37 cellular contexts compared by ENCODE assay signal in the genomic region with DNA sequence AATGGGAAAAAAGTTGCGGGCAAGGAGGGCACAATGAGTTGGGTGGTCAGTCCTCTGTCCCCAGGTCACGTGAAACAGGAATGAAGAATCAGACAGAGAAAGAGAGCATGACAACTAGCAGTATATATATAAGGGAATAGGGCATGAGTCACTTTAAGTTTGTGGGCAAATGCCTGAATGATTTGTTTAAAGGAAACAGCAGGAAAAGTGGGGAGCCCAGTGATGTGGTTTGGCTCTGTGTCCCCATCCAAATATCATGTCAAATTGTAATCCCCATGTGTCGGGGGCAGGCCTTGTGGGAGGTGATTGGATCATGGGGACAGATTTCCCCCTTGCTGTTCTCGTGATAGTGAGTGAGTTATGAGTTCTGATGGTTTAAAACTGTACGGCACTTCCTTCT.
A peak's percentile ranks its signal among the peaks of the same experiment; 100 is the strongest.
DNase-seq lines count a peak whose midpoint lies in the region; ATAC-seq, FAIRE-seq and TF ChIP-seq lines count a peak whose summit lies in the region.
"Had no signal": no experiment of that assay in that cellular context is flagged by ENCODE, and none has a peak within 500 bp of the region (broad histone marks: within the 10 kb centered on the region; RNA-seq: fewer than 3 reads in every experiment).

No MANE protein-coding gene starts in this region.

- H3K4me1 ChIP-seq in adrenal gland (replicated peaks in 1 of 2) (no peaks in the 10 kb centered on the region), gastroesophageal sphincter (no peaks in the 10 kb centered on the region)
- H3K4me1 ChIP-seq: heart left ventricle, right atrium auricular region, spleen, stomach had no signal

- no peak overlapping the region for H3K4me3 ChIP-seq in adrenal gland
- H3K4me3 ChIP-seq in gastroesophageal sphincter = no peak overlapping the region
- H3K4me3 ChIP-seq: cardiac muscle cell, coronary artery, GM12878, heart left ventricle, K562, PC-9, right atrium auricular region, spleen, stomach had no signal

- H3K27ac Mint-ChIP-seq in HFFc6 = peak overlapping the region; percentile 12; the same call in 1 of the 2 replicates
- H3K27ac Mint-ChIP-seq in chondrocyte (ENCODE audit: unreplicated experiment) = peak overlapping the region; percentile 62
- H3K27ac Mint-ChIP-seq: activated CD4-positive, alpha-beta memory T cell treated with anti-CD3 and anti-CD28 coated beads, Interleukin-2, amount 10 ng/mL, durations not matched to agents 7 days and 5 days; activated naive CD4-positive, alpha-beta T cell treated with anti-CD3 and anti-CD28 coated beads for 36 hours; CD4-positive, CD25-positive, alpha-beta regulatory T cell; mesothelial cell of epicardium had no signal

- TF ChIP-seq EP300 in gastroesophageal sphincter (IDR thresholded peaks at IDR 0.05) = no peak

- H3K36me3 Mint-ChIP-seq in HFFc6 (ENCODE audit: low read depth) (peaks cover 19% of the 10 kb centered on the region), chondrocyte (ENCODE audit: low read depth) (peaks cover 6% of the 10 kb centered on the region)
- H3K36me3 Mint-ChIP-seq: CD4-positive, CD25-positive, alpha-beta regulatory T cell; mesothelial cell of epicardium had no signal

- DNase-seq in A172 (ENCODE audit: low spot score) (peak; percentile 82), HFFc6 (peak; percentile 43), OCI-M1 (lab: John Stamatoyannopoulos, UW) (peak; percentile 53), chondrocyte (ENCODE audit: low spot score) (no peak), GM19239 (ENCODE audit: insufficient read length, low spot score) (no peak), adrenal gland (no peak)
- DNase-seq: activated CD4-positive, alpha-beta memory T cell treated with anti-CD3 and anti-CD28 coated beads, Interleukin-2, amount 10 ng/mL, durations not matched to agents 7 days and 5 days; activated CD4-positive, CD25-positive, alpha-beta regulatory T cell treated with anti-CD3 and anti-CD28 coated beads, Interleukin-2, amount 50 U/mL, for 72 hours; activated CD8-positive, alpha-beta memory T cell treated with anti-CD3 and anti-CD28 coated beads, Interleukin-2, amount 50 U/mL, for 4 hours; activated naive CD4-positive, alpha-beta T cell treated with anti-CD3 and anti-CD28 coated beads for 36 hours; CD4-positive, CD25-positive, alpha-beta regulatory T cell; effector memory CD4-positive, alpha-beta T cell; erythroblast; heart left ventricle; kidney; MM.1S; NCI-H1417; NCI-H2029; NCI-H69; PC-9; posterior cingulate gyrus; Right ventricle myocardium superior; spleen; stimulated activated CD4-positive, alpha-beta T cell treated with anti-CD3 and anti-CD28 coated beads, Interleukin-2, amount 100 ng/mL, for 24 hours; stomach had no signal

- no peak for ATAC-seq in HG02763 (IDR thresholded peaks at IDR 0.05; ENCODE audit: unreplicated experiment)
- ATAC-seq in gastroesophageal sphincter = no peak
- ATAC-seq: GM12878, HCT116, heart left ventricle, K562 had no signal

- 50 to 83% (median 69%) methylated on average over 5 of the region's 5 CpGs for WGBS in adrenal gland, 4 donors
- WGBS in gastroesophageal sphincter (ENCODE audit: low coverage in 1 of 2), 2 donors = 63 to 80% methylated on average over 3 to 5 of the region's 5 CpGs

- no peaks in the 10 kb centered on the region for H3K36me3 ChIP-seq in adrenal gland (replicated peaks in 1 of 2)
- H3K36me3 ChIP-seq in gastroesophageal sphincter = no peaks in the 10 kb centered on the region
- H3K36me3 ChIP-seq: cardiac muscle cell, heart left ventricle, right atrium auricular region, spleen, stomach had no signal

- H3K27ac ChIP-seq in adrenal gland (no peak overlapping the region), gastroesophageal sphincter (no peak overlapping the region)
- H3K27ac ChIP-seq: 22Rv1, cardiac muscle cell, coronary artery, heart left ventricle, PC-9, right atrium auricular region, spleen, stomach had no signal

- TF ChIP-seq POLR2A in adrenal gland (IDR thresholded peaks at IDR 0.05) (no peak), gastroesophageal sphincter (IDR thresholded peaks at IDR 0.05) (no peak)

- H3K27me3 Mint-ChIP-seq in HFFc6 (ENCODE audit: insufficient read depth) (no peaks in the 10 kb centered on the region; the same call in 1 of the 2 replicates), chondrocyte (ENCODE audit: low read depth) (no peaks in the 10 kb centered on the region)
- H3K27me3 Mint-ChIP-seq: activated CD4-positive, alpha-beta memory T cell treated with anti-CD3 and anti-CD28 coated beads, Interleukin-2, amount 10 ng/mL, durations not matched to agents 7 days and 5 days; CD4-positive, CD25-positive, alpha-beta regulatory T cell had no signal

- no peak for FAIRE-seq in GM19239 (lab: Jason Lieb, UNC)
- FAIRE-seq: GM12878, HTR-8/SVneo, K562, kidney, urothelium cell line had no signal

- H3K4me3 Mint-ChIP-seq in HFFc6 (no peak overlapping the region), chondrocyte (ENCODE audit: unreplicated experiment) (no peak overlapping the region)
- H3K4me3 Mint-ChIP-seq: activated CD4-positive, alpha-beta memory T cell treated with anti-CD3 and anti-CD28 coated beads, Interleukin-2, amount 10 ng/mL, durations not matched to agents 7 days and 5 days; activated naive CD4-positive, alpha-beta T cell treated with anti-CD3 and anti-CD28 coated beads for 36 hours; CD4-positive, CD25-positive, alpha-beta regulatory T cell; mesothelial cell of epicardium had no signal

- peaks cover 18% of the 10 kb centered on the region for H3K9me3 Mint-ChIP-seq in HFFc6
- peaks cover 42% of the 10 kb centered on the region for H3K9me3 Mint-ChIP-seq in chondrocyte (ENCODE audit: low read depth)
- H3K9me3 Mint-ChIP-seq: activated CD4-positive, alpha-beta memory T cell treated with anti-CD3 and anti-CD28 coated beads, Interleukin-2, amount 10 ng/mL, durations not matched to agents 7 days and 5 days had no signal

- no peaks in the 10 kb centered on the region for H3K27me3 ChIP-seq in adrenal gland
- peaks cover 4% of the 10 kb centered on the region for H3K27me3 ChIP-seq in gastroesophageal sphincter
- H3K27me3 ChIP-seq: cardiac muscle cell, heart left ventricle, right atrium auricular region, spleen, stomach had no signal

- TF ChIP-seq CTCF in HFFc6 (IDR thresholded peaks at IDR 0.05) (no peak), chondrocyte (IDR thresholded peaks at IDR 0.05) (no peak), adrenal gland (IDR thresholded peaks at IDR 0.05) (no peak), gastroesophageal sphincter (IDR thresholded peaks at IDR 0.05) (no peak)

- peaks cover 0 to 5% (median 0%) of the 10 kb centered on the region in 3 donors for H3K9me3 ChIP-seq in adrenal gland (replicated peaks in 1 of 3)
- H3K9me3 ChIP-seq in gastroesophageal sphincter = peaks cover 0 to 20% (median 0%) of the 10 kb centered on the region in 3 donors

- intact Hi-C loops in adrenal gland (cut with DNase I) = no loop called here

- peaks cover 20% of the 10 kb centered on the region for H3K4me1 Mint-ChIP-seq in HFFc6 (ENCODE audit: low read depth)
- H3K4me1 Mint-ChIP-seq in chondrocyte (ENCODE audit: low read depth) = no peaks in the 10 kb centered on the region
- H3K4me1 Mint-ChIP-seq: activated CD4-positive, alpha-beta memory T cell treated with anti-CD3 and anti-CD28 coated beads, Interleukin-2, amount 10 ng/mL, durations not matched to agents 7 days and 5 days; CD4-positive, CD25-positive, alpha-beta regulatory T cell; mesothelial cell of epicardium had no signal

Comparison
In these comparisons a context has a peak if more than half of its experiments do, and no peak if none do; other contexts are left out.
1. DNase-seq: peak in A172 (single experiment), HFFc6 (single experiment) and OCI-M1 (single experiment); none in chondrocyte (single experiment), GM19239 (single experiment) and adrenal gland (0 of 7).